ENCODE assay signal across 21 cellular contexts in genomic region chr13:78228211-78228610, GRCh38.
DNase-seq lines count a peak whose midpoint lies in the region; ATAC-seq, FAIRE-seq and TF ChIP-seq lines count a peak whose summit lies in the region.
"Had no signal": no experiment of that assay in that cellular context is flagged by ENCODE, and none has a peak within 500 bp of the region (broad histone marks: within the 10 kb centered on the region; RNA-seq: fewer than 3 reads in every experiment).

No MANE protein-coding gene starts in this region.

- no peak overlapping the region for H2AFZ ChIP-seq in astrocyte (ENCODE audit: low read depth, low read length)
- H2AFZ ChIP-seq: GM23338 had no signal

- H3K4me3 Mint-ChIP-seq in astrocyte (ENCODE audit: unreplicated experiment): no peak overlapping the region
- no peak overlapping the region for H3K4me3 Mint-ChIP-seq in CD4-positive, alpha-beta memory T cell
- H3K4me3 Mint-ChIP-seq in type B pancreatic cell: no peak overlapping the region
- H3K4me3 Mint-ChIP-seq: CD14-positive monocyte; CD8-positive, alpha-beta T cell; GM23338; HFFc6 had no signal

- no peaks in the 10 kb centered on the region for H3K9me3 ChIP-seq in astrocyte (ENCODE audit: insufficient read depth, low read depth, low read length)
- no peaks in the 10 kb centered on the region for H3K9me3 ChIP-seq in CD4-positive, alpha-beta memory T cell (ENCODE audit: control insufficient read depth in 1 of 2, low read length in 2 of 2)
- H3K9me3 ChIP-seq: BLaER1 had no signal

- ATAC-seq in left lobe of liver (no peak), GM21423 (IDR thresholded peaks at IDR 0.05; ENCODE audit: unreplicated experiment) (no peak)
- ATAC-seq: CD8-positive, alpha-beta T cell; GM23338; HCT116 had no signal

- POLR2A ChIA-PET in CD4-positive, alpha-beta memory T cell (lab: Charles Lee; ENCODE audit: partially characterized antibody): no interaction called here

- intact Hi-C loops in CD4-positive, alpha-beta memory T cell (cut with micrococcal nuclease): no loop called here

- H3K4me2 ChIP-seq in astrocyte (ENCODE audit: low read length): no peak overlapping the region
- H3K4me2 ChIP-seq: BLaER1, GM23338 had no signal

- H3K4me1 Mint-ChIP-seq in astrocyte (ENCODE audit: low read depth, unreplicated experiment) (no peaks in the 10 kb centered on the region), type B pancreatic cell (ENCODE audit: unreplicated experiment) (no peaks in the 10 kb centered on the region)
- no peaks in the 10 kb centered on the region for H3K4me1 Mint-ChIP-seq in CD4-positive, alpha-beta memory T cell
- H3K4me1 Mint-ChIP-seq: CD14-positive monocyte had no signal

- H3K79me2 ChIP-seq in astrocyte (ENCODE audit: insufficient read depth, low read length): no peaks in the 10 kb centered on the region

- H3K9ac ChIP-seq in astrocyte (ENCODE audit: low read length): no peak overlapping the region
- H3K9ac ChIP-seq: BLaER1 had no signal

- no peak for FAIRE-seq in astrocyte (lab: Jason Lieb, UNC)
- FAIRE-seq: GM12891, GM19239, H54, HTR-8/SVneo had no signal

- H3K4me3 ChIP-seq in astrocyte (ENCODE audit: insufficient read depth, low read depth, low read length) (no peak overlapping the region), fibroblast of pulmonary artery (replicated peaks; ENCODE audit: low read depth, low read length) (no peak overlapping the region)
- H3K4me3 ChIP-seq in CD4-positive, alpha-beta memory T cell (ENCODE audit: low read length in 2 of 2): no peak overlapping the region
- H3K4me3 ChIP-seq: BLaER1, GM23338 had no signal

- peaks cover 4% of the 10 kb centered on the region for H3K27me3 Mint-ChIP-seq in astrocyte (ENCODE audit: low read depth, unreplicated experiment)
- no peaks in the 10 kb centered on the region for H3K27me3 Mint-ChIP-seq in CD4-positive, alpha-beta memory T cell
- no peaks in the 10 kb centered on the region for H3K27me3 Mint-ChIP-seq in type B pancreatic cell

- TF ChIP-seq CTCF in astrocyte (IDR thresholded peaks at IDR 0.05; ENCODE audit: insufficient read depth, low read depth, low read length): no peak
- TF ChIP-seq CTCF in fibroblast of pulmonary artery (IDR thresholded peaks at IDR 0.05; ENCODE audit: low read length, missing control alignments): no peak
- no peak for TF ChIP-seq CTCF in type B pancreatic cell (conservative IDR thresholded peaks at IDR 0.05)

- H3K4me1 ChIP-seq in astrocyte (ENCODE audit: insufficient read depth, low read length): peaks cover 4% of the 10 kb centered on the region
- H3K4me1 ChIP-seq in CD4-positive, alpha-beta memory T cell (ENCODE audit: insufficient read depth, low read length): no peaks in the 10 kb centered on the region
- H3K4me1 ChIP-seq: BLaER1 had no signal

- H3K36me3 ChIP-seq in astrocyte (ENCODE audit: insufficient read depth, low read length): no peaks in the 10 kb centered on the region
- no peaks in the 10 kb centered on the region for H3K36me3 ChIP-seq in CD4-positive, alpha-beta memory T cell (ENCODE audit: insufficient read depth, low read length)
- H3K36me3 ChIP-seq: BLaER1 had no signal

- peaks cover 5% of the 10 kb centered on the region for H3K27me3 ChIP-seq in astrocyte (ENCODE audit: insufficient read depth, low read length)
- no peaks in the 10 kb centered on the region for H3K27me3 ChIP-seq in CD4-positive, alpha-beta memory T cell (ENCODE audit: insufficient read depth, low read length)
- H3K27me3 ChIP-seq: BLaER1 had no signal

- CTCF ChIA-PET in CD4-positive, alpha-beta memory T cell (lab: Charles Lee; ENCODE audit: partially characterized antibody): no interaction called here

- H3K27ac ChIP-seq in astrocyte (ENCODE audit: low read depth, low read length): no peak overlapping the region
- H3K27ac ChIP-seq in CD4-positive, alpha-beta memory T cell (ENCODE audit: low read depth, low read length): no peak overlapping the region
- H3K27ac ChIP-seq: BLaER1 had no signal

- H3K27ac Mint-ChIP-seq in astrocyte (ENCODE audit: unreplicated experiment) (no peak overlapping the region), type B pancreatic cell (no peak overlapping the region)
- H3K27ac Mint-ChIP-seq in CD4-positive, alpha-beta memory T cell: no peak overlapping the region
- H3K27ac Mint-ChIP-seq: CD14-positive monocyte; CD8-positive, alpha-beta T cell; GM23338; HFFc6 had no signal

- no peaks in the 10 kb centered on the region for H4K20me1 ChIP-seq in astrocyte (ENCODE audit: insufficient read depth, low read length)
- H4K20me1 ChIP-seq: BLaER1 had no signal

- H3K36me3 Mint-ChIP-seq in astrocyte (ENCODE audit: low read depth, unreplicated experiment): no peaks in the 10 kb centered on the region
- H3K36me3 Mint-ChIP-seq in CD4-positive, alpha-beta memory T cell: no peaks in the 10 kb centered on the region
- no peaks in the 10 kb centered on the region for H3K36me3 Mint-ChIP-seq in type B pancreatic cell
- H3K36me3 Mint-ChIP-seq: CD14-positive monocyte; CD8-positive, alpha-beta T cell had no signal

- DNase-seq in GM03348 (ENCODE audit: low spot score) (peak; percentile 2), astrocyte (ENCODE audit: low read depth) (peak; percentile 62), fibroblast of pulmonary artery (ENCODE audit: low read depth) (peak; percentile 42), left lobe of liver (ENCODE audit: low spot score) (no peak), type B pancreatic cell (ENCODE audit: extremely low spot score, unreplicated experiment) (no peak)
- DNase-seq in CD4-positive, alpha-beta memory T cell: no peak
- DNase-seq: 8988T; Calu3; CD8-positive, alpha-beta T cell; DMS79 treated with DMSO at 0.1 percent for 48 hours; HFFc6; IMR-90 had no signal

- peaks cover 2% of the 10 kb centered on the region for H3K9me3 Mint-ChIP-seq in astrocyte (ENCODE audit: unreplicated experiment)
- no peaks in the 10 kb centered on the region for H3K9me3 Mint-ChIP-seq in CD4-positive, alpha-beta memory T cell
- H3K9me3 Mint-ChIP-seq in type B pancreatic cell: no peaks in the 10 kb centered on the region
- H3K9me3 Mint-ChIP-seq: CD14-positive monocyte; CD8-positive, alpha-beta T cell; GM23338; HFFc6 had no signal

Comparison
In these comparisons a context has a peak if more than half of its experiments do, and no peak if none do; other contexts are left out.
1. DNase-seq: peak in GM03348 (single experiment), astrocyte (single experiment) and fibroblast of pulmonary artery (single experiment); none in CD4-positive, alpha-beta memory T cell (0 of 5), left lobe of liver (single experiment) and type B pancreatic cell (single experiment).